18 cellular contexts compared by ENCODE assay signal in the genomic region with DNA sequence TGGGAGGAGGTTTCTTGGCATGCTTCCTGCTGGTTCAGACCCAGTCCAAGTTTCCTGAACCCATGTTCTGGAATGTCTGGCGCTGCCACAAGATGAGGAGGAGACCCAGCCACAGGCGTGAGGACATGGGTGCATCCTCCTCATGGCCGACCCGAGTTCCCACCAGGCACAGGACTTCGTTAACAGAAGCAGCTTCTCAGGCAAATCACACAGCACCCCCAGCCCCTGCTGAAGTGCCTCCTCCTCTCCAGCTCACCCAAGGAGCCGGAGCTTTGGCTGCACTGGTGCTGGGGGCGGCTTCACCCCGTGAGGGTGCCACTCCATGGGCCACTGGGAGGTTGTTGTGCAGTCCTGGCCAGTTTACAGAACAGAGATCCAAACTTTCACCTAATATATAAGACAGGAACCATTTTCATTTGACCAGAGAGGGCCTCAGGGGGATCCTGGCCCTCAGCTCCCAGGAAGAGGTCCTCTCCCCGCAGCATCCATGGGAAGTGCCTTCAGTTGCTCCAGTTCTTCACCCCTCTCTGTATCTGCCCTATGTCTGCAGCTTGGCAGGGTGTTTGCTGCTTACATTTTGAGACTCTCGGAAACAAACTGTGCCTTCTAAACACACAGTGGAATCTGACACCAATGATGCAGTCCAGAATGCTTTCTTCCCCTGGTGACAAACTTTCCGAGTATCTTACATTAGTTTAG. TPM values are rescaled to one million over a fixed set of nuclear protein-coding genes. Genes with fewer than 3 reads are reported as not detected.
DNase-seq lines count a peak whose midpoint lies in the region; ATAC-seq and TF ChIP-seq lines count a peak whose summit lies in the region.
"Had no signal": no experiment of that assay in that cellular context is flagged by ENCODE, and none has a peak within 500 bp of the region (broad histone marks: within the 10 kb centered on the region; RNA-seq: fewer than 3 reads in every experiment).

No MANE protein-coding gene starts in this region.

- H3K4me3 Mint-ChIP-seq in endodermal cell, result no peak overlapping the region
- H3K4me3 Mint-ChIP-seq: activated T-cell treated with anti-CD3 and anti-CD28 coated beads, Interleukin-2, amount 50 U/mL, for 72 hours; stimulated activated effector memory CD8-positive, alpha-beta T cell treated with anti-CD3 and anti-CD28 coated beads, Interleukin-12 subunit alpha, Interleukin-12 subunit beta, amount 100 ng/mL, for 72 hours had no signal

- no peaks in the 10 kb centered on the region for H3K79me2 ChIP-seq in mesendoderm (ENCODE audit: control insufficient read depth, insufficient read depth, low read length)

- intact Hi-C loops in stomach (cut with DNase I; ENCODE audit: low total_unique reads) (no loop called here), gastrocnemius medialis (cut with DNase I; ENCODE audit: low total_unique reads) (no loop called here)

- H3K9ac ChIP-seq in endodermal cell (ENCODE audit: extremely low read depth, low read length, poor library complexity, severe bottlenecking) (no peak overlapping the region), mesenchymal stem cell (ENCODE audit: low read length) (no peak overlapping the region), mesendoderm (ENCODE audit: low read length) (no peak overlapping the region)

- no peak for ATAC-seq in gastrocnemius medialis
- ATAC-seq: activated T-cell treated with anti-CD3 and anti-CD28 coated beads, Interleukin-2, amount 50 U/mL, for 72 hours; Panc1; stimulated activated effector memory CD8-positive, alpha-beta T cell treated with anti-CD3 and anti-CD28 coated beads, Interleukin-12 subunit alpha, Interleukin-12 subunit beta, amount 100 ng/mL, for 72 hours had no signal

- H3K9me3 Mint-ChIP-seq in endodermal cell, result no peaks in the 10 kb centered on the region
- H3K9me3 Mint-ChIP-seq: activated T-cell treated with anti-CD3 and anti-CD28 coated beads, Interleukin-2, amount 50 U/mL, for 72 hours; stimulated activated effector memory CD8-positive, alpha-beta T cell treated with anti-CD3 and anti-CD28 coated beads, Interleukin-12 subunit alpha, Interleukin-12 subunit beta, amount 100 ng/mL, for 72 hours had no signal

- no peak for TF ChIP-seq EP300 in stomach (IDR thresholded peaks at IDR 0.05)

- no peak overlapping the region for H2AFZ ChIP-seq in mesenchymal stem cell (ENCODE audit: low read depth, low read length)

- no peak for TF ChIP-seq POLR2A in stomach (IDR thresholded peaks at IDR 0.05)
- no peak for TF ChIP-seq POLR2A in gastrocnemius medialis (IDR thresholded peaks at IDR 0.05)

- H3K23ac ChIP-seq in mesenchymal stem cell (ENCODE audit: low read length in 2 of 2) (no peak overlapping the region), mesendoderm (ENCODE audit: low read length) (no peak overlapping the region)

- H4K8ac ChIP-seq in mesenchymal stem cell (ENCODE audit: low read length), result no peak overlapping the region
- no peak overlapping the region for H4K8ac ChIP-seq in mesendoderm (ENCODE audit: low read depth, low read length)

- H3K18ac ChIP-seq in mesenchymal stem cell (ENCODE audit: low read depth in 1 of 2, low read length in 2 of 2) (peak overlapping the region; percentile 47 to 71), mesendoderm (ENCODE audit: low read length) (no peak overlapping the region)

- no peak overlapping the region for H3K14ac ChIP-seq in mesenchymal stem cell (ENCODE audit: low read length in 2 of 2)

- peak; percentile 22 for DNase-seq in H7
- DNase-seq in endodermal cell, result peak; percentile 35
- no peak for DNase-seq in mesenchymal stem cell
- DNase-seq in stomach, result peak; percentile 13
- no peak for DNase-seq in NCI-H524 (lab: John Stamatoyannopoulos, UW)
- DNase-seq in mesendoderm, result no peak
- DNase-seq in C1 segment of cervical spinal cord (lab: John Stamatoyannopoulos, UW), result no peak
- no peak for DNase-seq in gastrocnemius medialis
- DNase-seq: activated T-cell treated with anti-CD3 and anti-CD28 coated beads, Interleukin-2, amount 50 U/mL, for 72 hours; caudate nucleus; glutamatergic neuron; NCI-H146; nucleus accumbens; small intestine had no signal

- in situ Hi-C loops in gastrocnemius medialis (cut with MboI; ENCODE audit: low sequenced_read_pairs in 4 of 4), result loop anchor here in 2 of 4 donors (10.0 to 25.0 kb wide), 2 partner anchors 136 to 139 kb away; no protein-coding TSS in a partner anchor

- H2BK5ac ChIP-seq in mesenchymal stem cell (ENCODE audit: low read depth, low read length, poor library complexity, severe bottlenecking) (no peak overlapping the region), mesendoderm (ENCODE audit: low read length) (no peak overlapping the region)

- H3K9me3 ChIP-seq in endodermal cell (ENCODE audit: control insufficient read depth, low read length), result no peaks in the 10 kb centered on the region
- no peaks in the 10 kb centered on the region for H3K9me3 ChIP-seq in mesenchymal stem cell (ENCODE audit: control insufficient read depth, low read length)
- H3K9me3 ChIP-seq in stomach, result no peaks in the 10 kb centered on the region
- no peaks in the 10 kb centered on the region for H3K9me3 ChIP-seq in gastrocnemius medialis
- H3K9me3 ChIP-seq: Caco-2, vagina had no signal

- no peak overlapping the region for H3K27ac Mint-ChIP-seq in endodermal cell
- H3K27ac Mint-ChIP-seq: activated T-cell treated with anti-CD3 and anti-CD28 coated beads, Interleukin-2, amount 50 U/mL, for 72 hours; stimulated activated effector memory CD8-positive, alpha-beta T cell treated with anti-CD3 and anti-CD28 coated beads, Interleukin-12 subunit alpha, Interleukin-12 subunit beta, amount 100 ng/mL, for 72 hours had no signal

- peak overlapping the region; percentile 62 for H4K91ac ChIP-seq in mesenchymal stem cell (ENCODE audit: low read length)

- H3K79me1 ChIP-seq in mesenchymal stem cell (replicated peaks; ENCODE audit: low read length, poor library complexity, severe bottlenecking) (no peaks in the 10 kb centered on the region), mesendoderm (ENCODE audit: low read length) (no peaks in the 10 kb centered on the region)

- H3K4me1 ChIP-seq in endodermal cell (ENCODE audit: control insufficient read depth, insufficient read depth, low read length), result no peaks in the 10 kb centered on the region
- H3K4me1 ChIP-seq in mesenchymal stem cell (ENCODE audit: control insufficient read depth, insufficient read depth, low read depth, low read length), result peaks cover 2% of the 10 kb centered on the region
- peaks cover 3 to 28% (median 8%) of the 10 kb centered on the region in 4 donors for H3K4me1 ChIP-seq in stomach
- no peaks in the 10 kb centered on the region for H3K4me1 ChIP-seq in mesendoderm (ENCODE audit: control insufficient read depth, low read depth, low read length)
- no peaks in the 10 kb centered on the region for H3K4me1 ChIP-seq in gastrocnemius medialis

- H3K27ac ChIP-seq in endodermal cell (ENCODE audit: low read depth, low read length), result no peak overlapping the region
- no peak overlapping the region for H3K27ac ChIP-seq in mesenchymal stem cell (ENCODE audit: low read length, poor library complexity, severe bottlenecking)
- peak overlapping the region; percentile 19 to 62 (median 40) for H3K27ac ChIP-seq in stomach
- H3K27ac ChIP-seq in mesendoderm (ENCODE audit: low read depth, low read length), result no peak overlapping the region
- no peak overlapping the region for H3K27ac ChIP-seq in gastrocnemius medialis
- H3K27ac ChIP-seq: vagina had no signal

- TF ChIP-seq CTCF in endodermal cell (conservative IDR thresholded peaks at IDR 0.05) (no peak), stomach (IDR thresholded peaks at IDR 0.05) (no peak), gastrocnemius medialis (IDR thresholded peaks at IDR 0.05 in 4 of 5, conservative IDR thresholded peaks at IDR 0.05 in 1 of 5) (no peak)

- H2BK120ac ChIP-seq in mesenchymal stem cell (ENCODE audit: low read depth, low read length) (peak overlapping the region; percentile 62), mesendoderm (ENCODE audit: low read depth, low read length) (no peak overlapping the region)

- H3K4me3 ChIP-seq in H7 (ENCODE audit: insufficient read depth, low read depth, low read length) (no peak overlapping the region), endodermal cell (ENCODE audit: low read length) (no peak overlapping the region), mesenchymal stem cell (ENCODE audit: insufficient read depth in 1 of 2, low read depth in 1 of 2, low read length in 2 of 2) (no peak overlapping the region), stomach (no peak overlapping the region), mesendoderm (ENCODE audit: low read length) (no peak overlapping the region), gastrocnemius medialis (no peak overlapping the region)
- H3K4me3 ChIP-seq: vagina had no signal

- peak overlapping the region in 1 of 2 experiments; percentile 60 for H2BK12ac ChIP-seq in mesenchymal stem cell (ENCODE audit: low read length in 2 of 2)

- peaks cover 56% of the 10 kb centered on the region for H3K27me3 Mint-ChIP-seq in endodermal cell (ENCODE audit: insufficient read depth)

- no peak overlapping the region for H3K56ac ChIP-seq in mesendoderm (ENCODE audit: low read length)

- H4K5ac ChIP-seq in mesendoderm (ENCODE audit: low read length), result no peak overlapping the region

- H2BK15ac ChIP-seq in mesenchymal stem cell (ENCODE audit: low read depth, poor library complexity, severe bottlenecking), result no peak overlapping the region
- H2BK15ac ChIP-seq in mesendoderm (replicated peaks; ENCODE audit: low read depth), result no peak overlapping the region

- H3K36me3 ChIP-seq in H7 (replicated peaks; ENCODE audit: control insufficient read depth, insufficient read depth, low read length), result no peaks in the 10 kb centered on the region
- H3K36me3 ChIP-seq in endodermal cell (ENCODE audit: control insufficient read depth, insufficient read depth, low read length), result no peaks in the 10 kb centered on the region
- no peaks in the 10 kb centered on the region for H3K36me3 ChIP-seq in mesenchymal stem cell (ENCODE audit: control insufficient read depth in 1 of 2, insufficient read depth in 2 of 2, low read depth in 1 of 2, low read length in 2 of 2)
- H3K36me3 ChIP-seq in stomach, result no peaks in the 10 kb centered on the region
- no peaks in the 10 kb centered on the region for H3K36me3 ChIP-seq in mesendoderm (ENCODE audit: control insufficient read depth, insufficient read depth, low read length)
- no peaks in the 10 kb centered on the region for H3K36me3 ChIP-seq in gastrocnemius medialis
- H3K36me3 ChIP-seq: vagina had no signal

- H2AK5ac ChIP-seq in mesenchymal stem cell (ENCODE audit: low read length, severe bottlenecking), result no peak overlapping the region
- no peak overlapping the region for H2AK5ac ChIP-seq in mesendoderm (ENCODE audit: low read length)

- no peak overlapping the region for H3K4me2 ChIP-seq in mesenchymal stem cell (ENCODE audit: low read length, poor library complexity, severe bottlenecking)
- H3K4me2 ChIP-seq in mesendoderm (ENCODE audit: low read length), result no peak overlapping the region

- H3K4me1 Mint-ChIP-seq in endodermal cell, result peaks cover 15% of the 10 kb centered on the region

- WGBS in endodermal cell (ENCODE audit: insufficient coverage in 1 of 2, insufficient read length in 1 of 2), 2 experiments, result 93 to 96% methylated on average over 9 to 11 of the region's 11 CpGs
- 84% methylated on average over 11 of the region's 11 CpGs for WGBS in mesenchymal stem cell
- 80 to 86% (median 83%) methylated on average over 8 to 11 of the region's 11 CpGs for WGBS in stomach, 5 donors
- no CpG with 5 or more reads among the region's 11 CpGs for WGBS in mesendoderm (ENCODE audit: extremely low coverage, insufficient coverage, low lambda C conversion rate)

- no peaks in the 10 kb centered on the region for H3K36me3 Mint-ChIP-seq in endodermal cell (ENCODE audit: low read depth)
- H3K36me3 Mint-ChIP-seq: stimulated activated effector memory CD8-positive, alpha-beta T cell treated with anti-CD3 and anti-CD28 coated beads, Interleukin-12 subunit alpha, Interleukin-12 subunit beta, amount 100 ng/mL, for 72 hours had no signal

- H3K27me3 ChIP-seq in H7 (ENCODE audit: control insufficient read depth, insufficient read depth, low read length), result peaks cover 2% of the 10 kb centered on the region
- H3K27me3 ChIP-seq in endodermal cell (ENCODE audit: control insufficient read depth, insufficient read depth, low read length, poor library complexity, severe bottlenecking), result peaks cover 56% of the 10 kb centered on the region
- H3K27me3 ChIP-seq in mesenchymal stem cell (ENCODE audit: control insufficient read depth in 1 of 2, insufficient read depth in 1 of 2, low read length in 2 of 2), result peaks cover 46 to 75% of the 10 kb centered on the region in 2 experiments
- H3K27me3 ChIP-seq in stomach, result peaks cover 0 to 17% (median 0%) of the 10 kb centered on the region in 3 donors
- no peaks in the 10 kb centered on the region for H3K27me3 ChIP-seq in mesendoderm (ENCODE audit: insufficient read depth, low read length, poor library complexity)
- H3K27me3 ChIP-seq in gastrocnemius medialis, result no peaks in the 10 kb centered on the region
- H3K27me3 ChIP-seq: vagina had no signal

- H3K4ac ChIP-seq in mesenchymal stem cell (ENCODE audit: low read depth in 1 of 2, low read length in 2 of 2) (peak overlapping the region in 1 of 2 experiments; percentile 58), mesendoderm (ENCODE audit: low read depth, low read length) (no peak overlapping the region)

RNA-seq across cellular contexts. Expression of gene NKD2, which starts 10.2 kb away (rescaled TPM):
- 4.9 and 5.7 TPM in 2 replicates for total RNA-seq in H7 (2014; rRNA removed; shearing (Covaris generic))
- 10 to 100 TPM; 11.2 to 13.9 TPM for total RNA-seq in endodermal cell
- polyA plus RNA-seq in endodermal cell (2013, experiment 1 of 2), result 63.1 TPM
- polyA plus RNA-seq in endodermal cell (2013, experiment 2 of 2), result 59.4 TPM
- 6.5 TPM for polyA plus RNA-seq in mesenchymal stem cell (2013, experiment 1 of 2)
- polyA plus RNA-seq in mesenchymal stem cell (2013, experiment 2 of 2), result 6.2 TPM
- 10 to 100 TPM in 1 of 5 donors, 1 to 10 TPM in 2, not detected in 2; 1.8 to 13.6 (median 4.4) TPM for total RNA-seq in stomach
- 10 to 100 TPM in 2 of 3 donors, 1 to 10 TPM in 1; 5.3 to 12.8 (median 10.5) TPM for polyA plus RNA-seq in stomach
- polyA plus RNA-seq in mesendoderm (2013, experiment 1 of 2), result 4.1 TPM
- polyA plus RNA-seq in mesendoderm (2013, experiment 2 of 2), result 3.1 TPM
- total RNA-seq in gastrocnemius medialis, result not detected

Comparison
In these comparisons a context has a peak if more than half of its experiments do, and no peak if none do; other contexts are left out.
1. DNase-seq: peak in H7 (single experiment), endodermal cell (single experiment) and stomach (single experiment); none in mesenchymal stem cell (single experiment), NCI-H524 (0 of 2), mesendoderm (single experiment), C1 segment of cervical spinal cord (0 of 14) and gastrocnemius medialis (0 of 2).
2. H3K27ac ChIP-seq: peak in stomach (5 of 5); none in endodermal cell (single experiment), mesenchymal stem cell (single experiment), mesendoderm (single experiment) and gastrocnemius medialis (0 of 4).